In the genomic region with DNA sequence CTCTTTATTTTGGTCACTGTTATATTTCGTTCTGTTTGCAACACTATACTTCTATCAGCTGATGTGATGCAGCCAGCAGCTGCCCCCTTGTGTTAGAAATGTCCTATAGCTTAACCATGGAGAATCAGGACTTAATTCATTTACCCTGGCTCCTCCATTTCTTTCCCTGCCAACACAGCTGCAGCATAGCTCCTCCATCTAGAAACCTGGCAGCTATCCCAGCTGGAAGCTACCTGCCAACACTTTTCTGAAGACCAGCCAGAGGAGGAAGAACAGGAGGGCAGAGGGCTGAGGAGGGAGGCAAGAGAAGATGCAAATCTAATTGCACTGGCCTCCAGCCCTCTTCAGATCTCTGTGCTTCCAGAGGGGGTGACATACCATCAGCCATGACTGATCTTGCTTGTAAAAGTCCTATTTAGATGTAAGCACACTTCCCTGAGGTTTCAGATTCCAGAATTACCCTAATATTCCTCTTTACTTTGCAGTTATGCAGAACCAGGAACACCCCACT, we compare ENCODE assay signal across 8 cellular contexts.
A peak's percentile ranks its signal among the peaks of the same experiment; 100 is the strongest.
DNase-seq lines count a peak whose midpoint lies in the region; ATAC-seq, FAIRE-seq and TF ChIP-seq lines count a peak whose summit lies in the region.

No MANE protein-coding gene starts in this region.

- H3K27me3 Mint-ChIP-seq in activated CD4-positive, alpha-beta T cell treated with anti-CD3 and anti-CD28 coated beads for 36 hours, result peaks cover 2% of the 10 kb centered on the region

- no peak overlapping the region for H3K27ac Mint-ChIP-seq in activated CD4-positive, alpha-beta T cell treated with anti-CD3 and anti-CD28 coated beads for 36 hours

- intact Hi-C loops in activated CD4-positive, alpha-beta T cell treated with anti-CD3 and anti-CD28 coated beads for 36 hours (cut with DNase I, micrococcal nuclease), result loop anchor here (1.0 to 2.0 kb wide), 3 partner anchors 690 to 976 kb away; no protein-coding TSS in a partner anchor
- intact Hi-C loops in posterior vena cava (cut with DNase I), result loop anchor here in 1 of 2 donors (10.0 kb wide), 2 partner anchors 78 to 718 kb away; no protein-coding TSS in a partner anchor

- no peak overlapping the region for H3K4me3 ChIP-seq in SJCRH30

- H3K9me3 ChIP-seq in SJCRH30 (replicated peaks), result no peaks in the 10 kb centered on the region

- no peaks in the 10 kb centered on the region for H3K4me1 Mint-ChIP-seq in activated CD4-positive, alpha-beta T cell treated with anti-CD3 and anti-CD28 coated beads for 36 hours

- TF ChIP-seq POLR2A in erythroblast (IDR thresholded peaks at IDR 0.05; ENCODE audit: low read length), result no peak

- FAIRE-seq in RCC 7860 (lab: Jason Lieb, UNC), result no peak

- DNase-seq in activated CD4-positive, alpha-beta T cell treated with anti-CD3 and anti-CD28 coated beads for 36 hours, result peak; percentile 24
- no peak for DNase-seq in activated CD4-positive, alpha-beta T cell treated with anti-CD3 and anti-CD28 coated beads, Interleukin-2, amount 50 U/mL, for 1 hour
- DNase-seq in NAMALWA (ENCODE audit: low spot score) (peak; percentile 36), SJCRH30 (peak; percentile 76 to 89), erythroblast (lab: John Stamatoyannopoulos, UW) (peak; percentile 5 to 36), middle frontal gyrus (ENCODE audit: extremely low spot score, low spot score) (peak; percentile 14), posterior vena cava (ENCODE audit: low spot score) (no peak), RCC 7860 (ENCODE audit: low spot score) (no peak)

- no peaks in the 10 kb centered on the region for H3K36me3 ChIP-seq in SJCRH30

- no peak overlapping the region for H3K4me3 Mint-ChIP-seq in activated CD4-positive, alpha-beta T cell treated with anti-CD3 and anti-CD28 coated beads for 36 hours

- no peaks in the 10 kb centered on the region for H3K36me3 Mint-ChIP-seq in activated CD4-positive, alpha-beta T cell treated with anti-CD3 and anti-CD28 coated beads for 36 hours (ENCODE audit: low read depth)

- peak overlapping the region; percentile 46 for H3K27ac ChIP-seq in SJCRH30

- CTCF ChIA-PET in activated CD4-positive, alpha-beta T cell treated with anti-CD3 and anti-CD28 coated beads for 36 hours (lab: Charles Lee), result interaction anchor here (0.9 to 1.7 kb wide), 9 partner anchors 12 to 984 kb away, joined by 3 to 7 read pairs (median 3); no protein-coding TSS in a partner anchor

- POLR2A ChIA-PET in activated CD4-positive, alpha-beta T cell treated with anti-CD3 and anti-CD28 coated beads for 36 hours (lab: Charles Lee), result no interaction called here

- H3K4me1 ChIP-seq in SJCRH30, result peaks cover 19% of the 10 kb centered on the region

- no peaks in the 10 kb centered on the region for H3K27me3 ChIP-seq in SJCRH30

- peak; percentile 53 for ATAC-seq in activated CD4-positive, alpha-beta T cell treated with anti-CD3 and anti-CD28 coated beads for 36 hours

- no peaks in the 10 kb centered on the region for H3K9me3 Mint-ChIP-seq in activated CD4-positive, alpha-beta T cell treated with anti-CD3 and anti-CD28 coated beads for 36 hours (ENCODE audit: low read depth)

Comparison
In these comparisons a context has a peak if more than half of its experiments do, and no peak if none do; other contexts are left out.
1. DNase-seq: peak in activated CD4-positive, alpha-beta T cell treated with anti-CD3 and anti-CD28 coated beads for 36 hours (single experiment), NAMALWA (single experiment), SJCRH30 (2 of 2), erythroblast (2 of 2) and middle frontal gyrus (single experiment); none in activated CD4-positive, alpha-beta T cell treated with anti-CD3 and anti-CD28 coated beads, Interleukin-2, amount 50 U/mL, for 1 hour (single experiment), posterior vena cava (single experiment) and RCC 7860 (single experiment).